1 cellular context compared by ENCODE assay signal in the genomic region with DNA sequence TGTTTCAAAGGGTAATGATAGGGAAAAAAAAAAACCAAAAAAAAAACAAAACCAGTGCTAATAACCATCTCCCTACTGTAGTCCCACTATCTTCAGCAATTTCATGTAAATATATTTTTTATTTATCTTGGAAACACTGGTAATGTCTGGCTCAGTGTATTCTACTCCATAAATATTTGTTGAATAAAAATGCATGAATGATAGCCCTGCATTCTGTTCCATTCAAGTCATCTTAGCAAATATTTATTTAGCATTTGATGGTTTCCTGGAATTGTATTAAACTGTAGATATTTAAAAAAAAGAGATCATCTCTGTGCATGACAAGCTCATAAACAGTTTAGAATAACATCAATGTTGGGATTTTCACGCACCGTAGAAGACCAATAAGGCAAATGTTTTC.
TF ChIP-seq lines count a peak whose summit lies in the region.

No MANE protein-coding gene starts in this region.

TF ChIP-seq in K562, 482 proteins besides CTCF, POLR2A, EP300 and RAD21 (continued from another document):
- no peak for TF ChIP-seq FOXM1 (IDR thresholded peaks at IDR 0.05; ENCODE audit: low read depth)
- TF ChIP-seq FOXM1 (CRISPR knock-in tag; IDR thresholded peaks at IDR 0.05; ENCODE audit: low read depth) = no peak
